Comparison of ENCODE assay signal across 2 cellular contexts in genomic region chr20:46207783-46208182, GRCh38.
A peak's percentile ranks its signal among the peaks of the same experiment; 100 is the strongest.
TF ChIP-seq lines count a peak whose summit lies in the region.

No MANE protein-coding gene starts in this region.

TF ChIP-seq in K562, 482 proteins besides CTCF, POLR2A, EP300 and RAD21 (continued from another document):
- TF ChIP-seq REST (CRISPR knock-in tag; IDR thresholded peaks at IDR 0.05; ENCODE audit: low read depth) (no peak), FOXM1 (IDR thresholded peaks at IDR 0.05; ENCODE audit: low read depth) (no peak), FOXM1 (CRISPR knock-in tag; IDR thresholded peaks at IDR 0.05; ENCODE audit: low read depth) (no peak), CEBPG (CRISPR knock-in tag; IDR thresholded peaks at IDR 0.05) (0 out of 2 replicates have a peak, but pooled peaks have one; percentile 31), CEBPG (tag; conservative IDR thresholded peaks at IDR 0.05 in 1 of 2, IDR thresholded peaks at IDR 0.05 in 1 of 2) (no peak), CEBPB (tag; IDR thresholded peaks at IDR 0.05) (peak; percentile 81), SNRNP70 (optimal IDR thresholded peaks at IDR 0.05; ENCODE audit: low read depth, low read length) (no peak), ZNF174 (CRISPR knock-in tag; IDR thresholded peaks at IDR 0.05) (no peak), RBM25 (IDR thresholded peaks at IDR 0.05; ENCODE audit: low read depth, low read length, severe bottlenecking) (peak; percentile 46)

TF ChIP-seq in HepG2, 621 proteins besides CTCF, POLR2A, EP300 and RAD21 (continued from another document):
- TF ChIP-seq, protein P1, sequence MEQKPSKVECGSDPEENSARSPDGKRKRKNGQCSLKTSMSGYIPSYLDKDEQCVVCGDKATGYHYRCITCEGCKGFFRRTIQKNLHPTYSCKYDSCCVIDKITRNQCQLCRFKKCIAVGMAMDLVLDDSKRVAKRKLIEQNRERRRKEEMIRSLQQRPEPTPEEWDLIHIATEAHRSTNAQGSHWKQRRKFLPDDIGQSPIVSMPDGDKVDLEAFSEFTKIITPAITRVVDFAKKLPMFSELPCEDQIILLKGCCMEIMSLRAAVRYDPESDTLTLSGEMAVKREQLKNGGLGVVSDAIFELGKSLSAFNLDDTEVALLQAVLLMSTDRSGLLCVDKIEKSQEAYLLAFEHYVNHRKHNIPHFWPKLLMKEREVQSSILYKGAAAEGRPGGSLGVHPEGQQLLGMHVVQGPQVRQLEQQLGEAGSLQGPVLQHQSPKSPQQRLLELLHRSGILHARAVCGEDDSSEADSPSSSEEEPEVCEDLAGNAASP (CRISPR knock-in tag; IDR thresholded peaks at IDR 0.05; ENCODE audit: borderline replicate concordance) = peak; percentile 39; the same call in 1 of the 2 replicates
